ENCODE assay signal across 19 cellular contexts in genomic region chr9:88420227-88420626, GRCh38.
"Had no signal": no experiment of that assay in that cellular context is flagged by ENCODE, and none has a peak within 500 bp of the region (broad histone marks: within the 10 kb centered on the region; RNA-seq: fewer than 3 reads in every experiment).

No MANE protein-coding gene starts in this region.

- H3K27me3 Mint-ChIP-seq: activated CD4-positive, alpha-beta T cell treated with anti-CD3 and anti-CD28 coated beads, Interleukin-2, amount 10 ng/mL, durations not matched to agents 7 days and 5 days; activated naive CD4-positive, alpha-beta T cell treated with anti-CD3 and anti-CD28 coated beads, Interleukin-2, amount 10 ng/mL, durations not matched to agents 7 days and 5 days; stimulated activated memory B cell treated with anti-CD40 and anti-IgM and Interleukin-4, amounts not matched to agents 10 μg/mL and 1 μg/mL and 100 μg/mL, for 72 hours had no signal

- H3K27ac Mint-ChIP-seq: activated CD4-positive, alpha-beta T cell treated with anti-CD3 and anti-CD28 coated beads, Interleukin-2, amount 10 ng/mL, durations not matched to agents 7 days and 5 days; activated naive CD4-positive, alpha-beta T cell treated with anti-CD3 and anti-CD28 coated beads, Interleukin-2, amount 10 ng/mL, durations not matched to agents 7 days and 5 days; natural killer cell; stimulated activated memory B cell treated with anti-CD40 and anti-IgM and Interleukin-4, amounts not matched to agents 10 μg/mL and 1 μg/mL and 100 μg/mL, for 72 hours; T-helper 2 cell treated with Interferon-gamma antibody and Interleukin-4, amounts not matched to agents 5 μg/mL and 100 μg/mL, for 36 hours had no signal

- H3K27me3 ChIP-seq: breast epithelium, gastrocnemius medialis, sigmoid colon, spleen had no signal

- H3K4me1 Mint-ChIP-seq: stimulated activated memory B cell treated with anti-CD40 and anti-IgM and Interleukin-4, amounts not matched to agents 10 μg/mL and 1 μg/mL and 100 μg/mL, for 72 hours had no signal

- FAIRE-seq: astrocyte, TTC549 had no signal

- H3K9ac ChIP-seq: parathyroid adenoma had no signal

- H3K4me3 ChIP-seq: breast epithelium, gastrocnemius medialis, sigmoid colon, spleen had no signal

- DNase-seq: activated CD4-positive, alpha-beta T cell treated with anti-CD3 and anti-CD28 coated beads, Interleukin-2, amount 10 ng/mL, durations not matched to agents 7 days and 5 days; activated CD8-positive, alpha-beta memory T cell treated with anti-CD3 and anti-CD28 coated beads, Interleukin-2, amount 50 U/mL, for 4 hours; activated effector memory CD4-positive, alpha-beta T cell treated with Interleukin-2 at 50 U/mL for 16 hours; activated naive CD4-positive, alpha-beta T cell treated with anti-CD3 and anti-CD28 coated beads, Interleukin-2, amount 10 ng/mL, durations not matched to agents 7 days and 5 days; activated T-cell treated with anti-CD3 and anti-CD28 coated beads, Interleukin-2, amount 50 U/mL, for 48 hours; cerebellar nuclear complex; effector memory CD4-positive, alpha-beta T cell; gastrocnemius medialis; mesendoderm; natural killer cell; sigmoid colon; spleen; stimulated activated CD4-positive, alpha-beta T cell treated with anti-CD3 and anti-CD28 coated beads, Interleukin-4, amount 100 ng/mL, for 4 hours had no signal

- H2AFZ ChIP-seq: parathyroid adenoma had no signal

- H3K4me1 ChIP-seq: breast epithelium, gastrocnemius medialis, parathyroid adenoma had no signal

- H3K27ac ChIP-seq: breast epithelium, gastrocnemius medialis, parathyroid adenoma, sigmoid colon, spleen had no signal

- H3K36me3 ChIP-seq: breast epithelium, gastrocnemius medialis had no signal

- ATAC-seq: gastrocnemius medialis; natural killer cell; stimulated activated memory B cell treated with anti-CD40 and anti-IgM and Interleukin-4, amounts not matched to agents 10 μg/mL and 1 μg/mL and 100 μg/mL, for 72 hours had no signal

- H3K4me3 Mint-ChIP-seq: activated CD4-positive, alpha-beta T cell treated with anti-CD3 and anti-CD28 coated beads, Interleukin-2, amount 10 ng/mL, durations not matched to agents 7 days and 5 days; activated naive CD4-positive, alpha-beta T cell treated with anti-CD3 and anti-CD28 coated beads, Interleukin-2, amount 10 ng/mL, durations not matched to agents 7 days and 5 days; natural killer cell; stimulated activated memory B cell treated with anti-CD40 and anti-IgM and Interleukin-4, amounts not matched to agents 10 μg/mL and 1 μg/mL and 100 μg/mL, for 72 hours; T-helper 2 cell treated with Interferon-gamma antibody and Interleukin-4, amounts not matched to agents 5 μg/mL and 100 μg/mL, for 36 hours had no signal
